1 cellular context compared by ENCODE assay signal in genomic region chr20:25378189-25378883, GRCh38.
TF ChIP-seq lines count a peak whose summit lies in the region.

No MANE protein-coding gene starts in this region.

TF ChIP-seq in HepG2, 621 proteins besides CTCF, POLR2A, EP300 and RAD21 (continued from another document and continues in another):
- TF ChIP-seq HMGXB3 (CRISPR knock-in tag; IDR thresholded peaks at IDR 0.05; ENCODE audit: borderline replicate concordance) = no peak; the same call in 1 of the 2 replicates
- TF ChIP-seq CEBPB (IDR thresholded peaks at IDR 0.05; ENCODE audit: borderline replicate concordance, low read depth, low read length) = no peak
- TF ChIP-seq IKZF4 (CRISPR knock-in tag; IDR thresholded peaks at IDR 0.05; ENCODE audit: borderline replicate concordance, low read depth, not compliant biosample characterization) = no peak
- peak; percentile 90 for TF ChIP-seq ZBTB34 (CRISPR knock-in tag; IDR thresholded peaks at IDR 0.05)
- peak; percentile 72; the same call in 1 of the 2 replicates for TF ChIP-seq TARDBP (CRISPR knock-in tag; IDR thresholded peaks at IDR 0.05)
- no peak for TF ChIP-seq ZFP37 (CRISPR knock-in tag; IDR thresholded peaks at IDR 0.05; ENCODE audit: borderline replicate concordance)
- no peak for TF ChIP-seq MED13 (CRISPR knock-in tag; IDR thresholded peaks at IDR 0.05)
- TF ChIP-seq ATF2 (CRISPR knock-in tag; IDR thresholded peaks at IDR 0.05) = peak; percentile 90
- TF ChIP-seq KMT2A (CRISPR knock-in tag; IDR thresholded peaks at IDR 0.05) = peak; percentile 42; the same call in 1 of the 2 replicates
- peak; percentile 86 for TF ChIP-seq TBL1XR1 (IDR thresholded peaks at IDR 0.05; ENCODE audit: borderline replicate concordance, low read length, partially characterized antibody)
- no peak for TF ChIP-seq KLF13 (CRISPR knock-in tag; IDR thresholded peaks at IDR 0.05)
- no peak for TF ChIP-seq SPEN (CRISPR knock-in tag; IDR thresholded peaks at IDR 0.05; ENCODE audit: low read depth)
- no peak for TF ChIP-seq ELF4 (CRISPR knock-in tag; IDR thresholded peaks at IDR 0.05; ENCODE audit: borderline replicate concordance)
- TF ChIP-seq BCL6 (CRISPR knock-in tag; IDR thresholded peaks at IDR 0.05) = peak; percentile 90
- TF ChIP-seq ZNF549 (CRISPR knock-in tag; IDR thresholded peaks at IDR 0.05) = no peak
- TF ChIP-seq MLXIP (CRISPR knock-in tag; IDR thresholded peaks at IDR 0.05; ENCODE audit: borderline replicate concordance) = no peak
- peak; percentile 58; the same call in 1 of the 2 replicates for TF ChIP-seq NFKBIZ (CRISPR knock-in tag; IDR thresholded peaks at IDR 0.05)
- peak; percentile 81; the same call in 1 of the 2 replicates for TF ChIP-seq THRA (CRISPR knock-in tag; IDR thresholded peaks at IDR 0.05; ENCODE audit: borderline replicate concordance)
- peak; percentile 97 for TF ChIP-seq SP5 (CRISPR knock-in tag; IDR thresholded peaks at IDR 0.05; ENCODE audit: borderline replicate concordance, low read depth)
- peak; percentile 50; the same call in 1 of the 2 replicates for TF ChIP-seq TFAP4 (IDR thresholded peaks at IDR 0.05; ENCODE audit: borderline replicate concordance, low read depth)
- TF ChIP-seq NCOR1 (IDR thresholded peaks at IDR 0.05; ENCODE audit: borderline replicate concordance, low read length) = peak; percentile 94; the same call in 1 of the 2 replicates
- peak; percentile 93 for TF ChIP-seq HIC2 (CRISPR knock-in tag; IDR thresholded peaks at IDR 0.05; ENCODE audit: low read depth)
- no peak for TF ChIP-seq ZMAT3 (CRISPR knock-in tag; conservative IDR thresholded peaks at IDR 0.05)
- peak; percentile 91 for TF ChIP-seq ZMYM3 (CRISPR knock-in tag; IDR thresholded peaks at IDR 0.05)
- peak; percentile 56; the same call in 1 of the 2 replicates for TF ChIP-seq CCDC6 (CRISPR knock-in tag; IDR thresholded peaks at IDR 0.05)
- TF ChIP-seq HMG20B (CRISPR knock-in tag; conservative IDR thresholded peaks at IDR 0.05) = peak; percentile 99
- TF ChIP-seq SOX5 (CRISPR knock-in tag; IDR thresholded peaks at IDR 0.05; ENCODE audit: borderline replicate concordance) = peak; percentile 88
- peak; percentile 75 for TF ChIP-seq HNF1A (IDR thresholded peaks at IDR 0.05; ENCODE audit: low read depth)
- peak; percentile 81; the same call in 1 of the 2 replicates for TF ChIP-seq HNF1A (CRISPR knock-in tag; IDR thresholded peaks at IDR 0.05; ENCODE audit: borderline replicate concordance)
- TF ChIP-seq ZNF557 (CRISPR knock-in tag; IDR thresholded peaks at IDR 0.05) = no peak
- peak; percentile 75 for TF ChIP-seq PHF21A (CRISPR knock-in tag; IDR thresholded peaks at IDR 0.05)
- TF ChIP-seq ELK4 (CRISPR knock-in tag; IDR thresholded peaks at IDR 0.05; ENCODE audit: borderline replicate concordance) = no peak
- TF ChIP-seq ZNF512 (CRISPR knock-in tag; IDR thresholded peaks at IDR 0.05) = no peak
- TF ChIP-seq IKZF1 (IDR thresholded peaks at IDR 0.05) = no peak
- TF ChIP-seq ZNF331 (CRISPR knock-in tag; IDR thresholded peaks at IDR 0.05) = peak; percentile 85; the same call in 1 of the 2 replicates
